ENCODE assay signal across 34 cellular contexts in the genomic region with DNA sequence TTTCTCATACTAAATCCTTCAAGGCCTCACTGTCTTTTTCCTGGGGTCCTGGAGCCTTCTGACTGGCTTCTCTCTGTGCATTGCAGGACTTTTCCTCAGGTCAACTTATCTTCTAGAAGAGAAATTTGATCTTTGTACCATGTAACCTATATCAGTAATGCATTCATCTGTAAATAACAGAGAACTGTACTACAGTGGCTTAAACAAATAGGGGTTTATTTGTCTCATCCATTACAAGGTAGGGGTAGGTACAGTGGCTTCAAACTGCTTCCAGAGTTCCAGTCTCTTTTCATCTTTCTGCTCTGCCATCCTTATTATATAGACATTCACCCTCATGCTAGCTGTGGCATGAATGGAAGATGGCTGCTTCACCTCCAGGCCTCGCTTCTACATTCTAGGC.
"Had no signal": no experiment of that assay in that cellular context is flagged by ENCODE, and none has a peak within 500 bp of the region (broad histone marks: within the 10 kb centered on the region; RNA-seq: fewer than 3 reads in every experiment).

No MANE protein-coding gene starts in this region.

- H3K36me3 ChIP-seq: brain microvascular endothelial cell, breast epithelium had no signal

- H3K4me3 ChIP-seq: adrenal gland, ascending aorta, body of pancreas, breast epithelium, cardiac muscle cell had no signal

- FAIRE-seq: astrocyte, bronchial epithelial cell had no signal

- H3K4me1 ChIP-seq: adrenal gland, ascending aorta, body of pancreas, breast epithelium had no signal

- H3K27ac ChIP-seq: adrenal gland, ascending aorta, body of pancreas, brain microvascular endothelial cell, breast epithelium, cardiac muscle cell had no signal

- H3K27me3 ChIP-seq: adrenal gland, ascending aorta, body of pancreas, brain microvascular endothelial cell, breast epithelium, cardiac muscle cell had no signal

- ATAC-seq: activated naive CD4-positive, alpha-beta T cell treated with anti-CD3 and anti-CD28 coated beads, Interleukin-2, amount 50 U/mL, for 72 hours; activated naive CD8-positive, alpha-beta T cell treated with anti-CD3 and anti-CD28 coated beads, Interleukin-2, amount 50 U/mL, for 24 hours; activated T-cell treated with anti-CD3 and anti-CD28 coated beads, Interleukin-2, amount 50 U/mL, for 4 hours; activated T-cell treated with anti-CD3 and anti-CD28 coated beads, Interleukin-2, amount 50 U/mL, for 72 hours; activated T-helper 17 cell treated with anti-CD3 and anti-CD28 coated beads, Interleukin-2, amount 50 U/mL, for 72 hours; body of pancreas had no signal

- DNase-seq: activated effector memory CD4-positive, alpha-beta T cell treated with anti-CD3 and anti-CD28 coated beads, Interleukin-2, amount 50 U/mL, for 16 hours; activated effector memory CD4-positive, alpha-beta T cell treated with Interleukin-2 at 50 U/mL for 16 hours; activated gamma-delta T cell; activated gamma-delta T cell treated with Interleukin-2 at 50 U/mL for 16 hours; activated naive CD4-positive, alpha-beta T cell; activated naive CD4-positive, alpha-beta T cell treated with anti-CD3 and anti-CD28 coated beads for 36 hours; activated naive CD4-positive, alpha-beta T cell treated with anti-CD3 and anti-CD28 coated beads, Interleukin-2, amount 10 ng/mL, durations not matched to agents 7 days and 5 days; activated naive CD4-positive, alpha-beta T cell treated with anti-CD3 and anti-CD28 coated beads, Interleukin-2, amount 50 U/mL, for 16 hours; activated naive CD4-positive, alpha-beta T cell treated with Interleukin-2 at 50 U/mL for 16 hours; activated naive CD8-positive, alpha-beta T cell treated with anti-CD3 and anti-CD28 coated beads for 36 hours; activated naive CD8-positive, alpha-beta T cell treated with anti-CD3 and anti-CD28 coated beads, Interleukin-2, amount 10 ng/mL, durations not matched to agents 7 days and 5 days; activated naive CD8-positive, alpha-beta T cell treated with anti-CD3 and anti-CD28 coated beads, Interleukin-2, amount 50 U/mL, for 24 hours; activated T-cell treated with anti-CD3 and anti-CD28 coated beads, Interleukin-2, amount 50 U/mL, for 1 hour; activated T-cell treated with anti-CD3 and anti-CD28 coated beads, Interleukin-2, amount 50 U/mL, for 24 hours; activated T-cell treated with anti-CD3 and anti-CD28 coated beads, Interleukin-2, amount 50 U/mL, for 4 hours; activated T-cell treated with anti-CD3 and anti-CD28 coated beads, Interleukin-2, amount 50 U/mL, for 48 hours; activated T-cell treated with anti-CD3 and anti-CD28 coated beads, Interleukin-2, amount 50 U/mL, for 72 hours; adrenal gland; amniotic stem cell; amygdala; anterior cingulate cortex; aorta; body of pancreas; brain microvascular endothelial cell; caudate nucleus; central memory CD4-positive, alpha-beta T cell; cerebellar nuclear complex had no signal
